8 cellular contexts compared by ENCODE assay signal in the genomic region with DNA sequence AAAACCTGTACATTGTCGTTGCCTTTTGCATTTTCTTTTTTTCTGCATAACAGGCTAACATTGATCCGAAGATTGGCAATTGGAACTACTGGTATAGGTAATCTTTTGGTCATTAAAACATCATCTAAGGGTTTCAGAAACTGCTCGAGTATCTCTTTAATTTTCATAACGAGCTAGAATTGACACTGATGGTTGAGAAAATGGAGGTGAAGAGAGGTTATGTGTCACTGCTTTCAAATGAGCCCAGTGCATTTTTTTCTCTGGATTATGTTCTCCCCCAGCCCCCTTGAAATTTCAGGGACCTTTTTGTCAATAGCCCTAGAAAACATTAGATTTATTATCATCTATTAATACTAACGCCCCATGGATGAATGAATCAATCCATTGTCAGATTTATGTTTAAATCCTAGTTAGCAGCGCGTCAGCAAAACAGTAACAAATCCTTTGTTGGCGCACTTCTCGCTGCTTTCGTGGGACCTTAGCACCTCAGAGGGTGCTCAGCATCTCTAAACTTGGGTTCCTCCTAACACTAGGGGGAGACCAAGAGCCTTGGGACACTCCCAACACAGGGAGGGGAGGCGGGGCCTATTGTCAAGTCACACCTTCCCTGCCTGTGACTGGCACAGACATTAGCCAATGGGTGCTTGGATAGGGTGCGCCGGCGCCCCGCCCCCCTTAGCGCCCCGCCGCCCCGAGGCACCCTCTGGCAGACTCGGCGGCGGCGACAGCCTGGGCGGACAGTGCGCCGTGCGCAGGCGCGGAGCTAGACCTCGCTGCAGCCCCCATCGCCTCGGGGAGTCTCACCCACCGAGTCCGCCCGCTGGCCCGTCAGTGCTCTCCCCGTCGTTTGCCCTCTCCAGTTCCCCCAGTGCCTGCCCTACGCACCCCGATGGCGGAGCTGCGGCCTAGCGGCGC. TPM values are rescaled to one million over a fixed set of nuclear protein-coding genes. Genes with fewer than 3 reads are reported as not detected.
DNase-seq lines count a peak whose midpoint lies in the region; ATAC-seq and TF ChIP-seq lines count a peak whose summit lies in the region.

SUFU (plus strand) TSS at position 709 of the 915 bp plus-strand sequence; CDS start at position 890, 181 bp downstream.

- peak in 1 of 3 donors; percentile 47 for TF ChIP-seq POLR2A in spleen (IDR thresholded peaks at IDR 0.05)

- DNase-seq in AG09309 (ENCODE audit: low read depth) (peak; percentile 96), NCI-H2227 (lab: John Stamatoyannopoulos, UW; ENCODE audit: unreplicated experiment) (peak; percentile 98), WERI-Rb-1 (peak; percentile 98), cardiac fibroblast (ENCODE audit: low read depth in 2 of 2) (peak; percentile 100), inferior parietal cortex (ENCODE audit: extremely low spot score) (peak; percentile 100), spleen (peak; percentile 99)

- intact Hi-C loops in spleen (cut with DNase I; ENCODE audit: low total_unique reads): loop anchor here (5.0 kb wide), 1 partner anchor 79 kb away; no protein-coding TSS in a partner anchor

- H3K27me3 ChIP-seq in WERI-Rb-1 (ENCODE audit: insufficient read depth, low read depth, severe bottlenecking) (no peaks in the 10 kb centered on the region), spleen (replicated peaks in 1 of 7) (no peaks in the 10 kb centered on the region)

- WGBS in spleen, 5 donors: 0 to 2% (median 1%) methylated on average over 22 to 44 of the region's 44 CpGs

- H3K27ac ChIP-seq in WERI-Rb-1: peak within 1 kb of the TSS; percentile 61
- H3K27ac ChIP-seq in spleen: peak within 1 kb of the TSS; percentile 74 to 97 (median 93)

- ATAC-seq in GM18907 (IDR thresholded peaks at IDR 0.05; ENCODE audit: unreplicated experiment): peak; percentile 61
- peak; percentile 51 for ATAC-seq in HG03159 (IDR thresholded peaks at IDR 0.05; ENCODE audit: unreplicated experiment)

- TF ChIP-seq CTCF in AG09309 (IDR thresholded peaks at IDR 0.05; ENCODE audit: control insufficient read depth, insufficient read depth, low read depth, low read length, missing control alignments): peak; percentile 90
- peak; percentile 86 for TF ChIP-seq CTCF in WERI-Rb-1 (IDR thresholded peaks at IDR 0.05; ENCODE audit: low read depth, low read length)
- peak; percentile 96 for TF ChIP-seq CTCF in cardiac fibroblast (IDR thresholded peaks at IDR 0.05; ENCODE audit: low read depth, low read length)
- peak; percentile 85 to 97 (median 94) for TF ChIP-seq CTCF in spleen (IDR thresholded peaks at IDR 0.05 in 8 of 11, conservative IDR thresholded peaks at IDR 0.05 in 3 of 11)

- H3K4me1 ChIP-seq in spleen: peaks cover 30 to 87% (median 61%) of the 10 kb centered on the region in 6 donors

- no peaks in the 10 kb centered on the region for H3K9me3 ChIP-seq in WERI-Rb-1 (ENCODE audit: severe bottlenecking)
- H3K9me3 ChIP-seq in spleen: no peaks in the 10 kb centered on the region

- peaks cover 25% of the 10 kb centered on the region for H3K36me3 ChIP-seq in WERI-Rb-1
- peaks cover 0 to 24% (median 0%) of the 10 kb centered on the region in 6 donors for H3K36me3 ChIP-seq in spleen

- peak within 1 kb of the TSS; percentile 91 for H3K4me3 ChIP-seq in AG09309 (ENCODE audit: control insufficient read depth, low read depth, low read length)
- H3K4me3 ChIP-seq in WERI-Rb-1 (ENCODE audit: low read depth, low read length): peak within 1 kb of the TSS; percentile 97
- H3K4me3 ChIP-seq in cardiac fibroblast (replicated peaks in 1 of 2; ENCODE audit: low read depth in 2 of 2, low read length in 2 of 2): peak within 1 kb of the TSS; percentile 91 to 93
- peak within 1 kb of the TSS; percentile 76 to 98 (median 92) for H3K4me3 ChIP-seq in spleen

RNA-seq across cellular contexts. Expression of gene SUFU, which starts in this region (rescaled TPM):
- 10 to 100 TPM; 11.4 to 21.9 (median 15.1) TPM for total RNA-seq in spleen
- polyA plus RNA-seq in spleen: 1 to 10 TPM; 2.0 to 6.3 (median 2.8) TPM

Comparison
In these comparisons a context has a peak if more than half of its experiments do, and no peak if none do; other contexts are left out.
1. Peak in every context shown above with its lines: DNase-seq, ATAC-seq, H3K4me3 ChIP-seq and H3K27ac ChIP-seq.